Comparison of ENCODE assay signal across 30 cellular contexts in the genomic region with DNA sequence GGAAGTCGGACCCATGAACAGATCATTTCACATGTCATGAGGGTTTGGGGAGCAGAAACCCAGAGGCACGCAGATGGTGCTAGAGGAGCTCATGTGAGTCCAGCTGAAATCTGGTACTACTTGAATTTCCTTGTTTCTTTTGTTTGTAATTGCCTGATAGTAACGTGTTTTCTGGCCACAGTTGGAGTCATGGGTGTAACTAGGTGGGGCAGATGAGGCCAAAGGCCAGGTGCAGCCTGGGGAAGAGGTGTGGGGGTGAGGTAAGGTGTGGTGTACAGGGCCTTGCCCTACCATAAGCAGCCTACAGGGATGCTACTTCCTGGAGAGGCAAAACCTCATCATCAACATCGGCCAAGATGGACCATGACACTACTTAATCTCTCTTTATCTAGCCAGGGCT.
DNase-seq lines count a peak whose midpoint lies in the region; ATAC-seq and TF ChIP-seq lines count a peak whose summit lies in the region.
"Had no signal": no experiment of that assay in that cellular context is flagged by ENCODE, and none has a peak within 500 bp of the region (broad histone marks: within the 10 kb centered on the region; RNA-seq: fewer than 3 reads in every experiment).

No MANE protein-coding gene starts in this region.

- H3K4me3 Mint-ChIP-seq in Calu3 (ENCODE audit: low read depth, unreplicated experiment): no peak overlapping the region
- H3K4me3 Mint-ChIP-seq: activated B cell treated with CpG ODN at 0.5 μM for 24 hours; activated CD4-positive, alpha-beta T cell treated with anti-CD3 and anti-CD28 coated beads, Interleukin-2, amount 10 ng/mL, durations not matched to agents 7 days and 5 days; activated naive CD4-positive, alpha-beta T cell treated with anti-CD3 and anti-CD28 coated beads, Interleukin-2, amount 50 U/mL, for 24 hours; brain; CD8-positive, alpha-beta memory T cell; natural killer cell; stimulated activated naive B cell treated with anti-CD40 and anti-IgM and Interleukin-4, amounts not matched to agents 10 μg/mL and 1 μg/mL and 100 μg/mL, for 72 hours; T-cell had no signal

- TF ChIP-seq EP300 in transverse colon (IDR thresholded peaks at IDR 0.05; ENCODE audit: low read depth): peak; percentile 93

- no peaks in the 10 kb centered on the region for H3K9me3 ChIP-seq in transverse colon
- H3K9me3 ChIP-seq: BE2C, left ventricle myocardium inferior, suprapubic skin, uterus had no signal

- H3K4me3 ChIP-seq in transverse colon: no peak overlapping the region
- H3K4me3 ChIP-seq: dorsolateral prefrontal cortex, left ventricle myocardium inferior, suprapubic skin, uterus had no signal

- peak overlapping the region; percentile 79 for H3K27ac Mint-ChIP-seq in Calu3 (ENCODE audit: unreplicated experiment)
- H3K27ac Mint-ChIP-seq: activated CD4-positive, alpha-beta T cell treated with anti-CD3 and anti-CD28 coated beads, Interleukin-2, amount 10 ng/mL, durations not matched to agents 7 days and 5 days; activated naive CD4-positive, alpha-beta T cell treated with anti-CD3 and anti-CD28 coated beads, Interleukin-2, amount 50 U/mL, for 24 hours; natural killer cell; stimulated activated naive B cell treated with anti-CD40 and anti-IgM and Interleukin-4, amounts not matched to agents 10 μg/mL and 1 μg/mL and 100 μg/mL, for 72 hours; T-cell had no signal

- BruUV-seq in Calu3 (replicated peaks; lab: Mats Ljungman, UMichigan): no TSS peak

- peak; percentile 84 for TF ChIP-seq POLR2A in transverse colon (IDR thresholded peaks at IDR 0.05)

- H3K36me3 ChIP-seq in transverse colon: no peaks in the 10 kb centered on the region
- H3K36me3 ChIP-seq: BE2C, left ventricle myocardium inferior, suprapubic skin, uterus had no signal

- peaks cover 12% of the 10 kb centered on the region for H3K36me3 Mint-ChIP-seq in Calu3 (ENCODE audit: insufficient read depth, unreplicated experiment)
- H3K36me3 Mint-ChIP-seq: activated naive CD4-positive, alpha-beta T cell treated with anti-CD3 and anti-CD28 coated beads, Interleukin-2, amount 50 U/mL, for 24 hours; brain; CD8-positive, alpha-beta memory T cell; natural killer cell; stimulated activated naive B cell treated with anti-CD40 and anti-IgM and Interleukin-4, amounts not matched to agents 10 μg/mL and 1 μg/mL and 100 μg/mL, for 72 hours; T-cell had no signal

- 50 to 64% methylated on average over 2 to 4 of the region's 4 CpGs for WGBS in transverse colon (ENCODE audit: low coverage in 1 of 2), 2 donors

- H3K4me1 ChIP-seq in transverse colon: peaks cover 6 to 52% (median 32%) of the 10 kb centered on the region in 4 donors
- H3K4me1 ChIP-seq: BE2C, left ventricle myocardium inferior had no signal

- no peaks in the 10 kb centered on the region for H3K27me3 Mint-ChIP-seq in Calu3 (ENCODE audit: unreplicated experiment)
- H3K27me3 Mint-ChIP-seq: activated naive CD4-positive, alpha-beta T cell treated with anti-CD3 and anti-CD28 coated beads, Interleukin-2, amount 50 U/mL, for 24 hours; T-cell had no signal

- no peaks in the 10 kb centered on the region for H3K9me3 Mint-ChIP-seq in Calu3 (ENCODE audit: low read depth, unreplicated experiment)
- H3K9me3 Mint-ChIP-seq: activated naive CD4-positive, alpha-beta T cell treated with anti-CD3 and anti-CD28 coated beads, Interleukin-2, amount 50 U/mL, for 24 hours; CD8-positive, alpha-beta memory T cell; natural killer cell; stimulated activated naive B cell treated with anti-CD40 and anti-IgM and Interleukin-4, amounts not matched to agents 10 μg/mL and 1 μg/mL and 100 μg/mL, for 72 hours; T-cell had no signal

- CTCF ChIA-PET in Calu3 (lab: Charles Lee): interaction anchor here (0.9 kb wide), 1 partner anchor 82 kb away, joined by 3 read pairs; no protein-coding TSS in a partner anchor

- TF ChIP-seq CTCF in Calu3 (IDR thresholded peaks at IDR 0.05; ENCODE audit: unreplicated experiment) (no peak), VCaP (conservative IDR thresholded peaks at IDR 0.05) (no peak), transverse colon (IDR thresholded peaks at IDR 0.05) (peak; percentile 21 to 91 (median 39))

- no peaks in the 10 kb centered on the region for H3K27me3 ChIP-seq in transverse colon
- H3K27me3 ChIP-seq: BE2C, dorsolateral prefrontal cortex, suprapubic skin, uterus had no signal

- peak; percentile 87 for ATAC-seq in left colon
- ATAC-seq in stimulated activated naive CD8-positive, alpha-beta T cell treated with anti-CD3 and anti-CD28 coated beads, Interleukin-15, Interleukin-2, amounts not matched to agents 100 U/mL and 50 U/mL, for 24 hours: no peak
- ATAC-seq in HG02678 (IDR thresholded peaks at IDR 0.05; ENCODE audit: unreplicated experiment): no peak
- ATAC-seq: HepG2; natural killer cell; stimulated activated naive B cell treated with anti-CD40 and anti-IgM and Interleukin-4, amounts not matched to agents 10 μg/mL and 1 μg/mL and 100 μg/mL, for 72 hours; T-cell had no signal

- intact Hi-C loops in Calu3 (cut with micrococcal nuclease; ENCODE audit: unreplicated experiment): loop anchor here (2.0 to 5.0 kb wide), 4 partner anchors 39 to 446 kb away; no protein-coding TSS in a partner anchor
- intact Hi-C loops in left colon (cut with DNase I, micrococcal nuclease): no loop called here
- intact Hi-C loops in transverse colon (cut with DNase I; ENCODE audit: low total_unique reads): no loop called here

- peaks cover 39% of the 10 kb centered on the region for H3K4me1 Mint-ChIP-seq in Calu3 (ENCODE audit: low read depth, unreplicated experiment)
- H3K4me1 Mint-ChIP-seq: activated B cell treated with CpG ODN at 0.5 μM for 24 hours; activated CD4-positive, alpha-beta T cell treated with anti-CD3 and anti-CD28 coated beads, Interleukin-2, amount 10 ng/mL, durations not matched to agents 7 days and 5 days; activated naive CD4-positive, alpha-beta T cell treated with anti-CD3 and anti-CD28 coated beads, Interleukin-2, amount 50 U/mL, for 24 hours; brain; CD8-positive, alpha-beta memory T cell; natural killer cell; stimulated activated naive B cell treated with anti-CD40 and anti-IgM and Interleukin-4, amounts not matched to agents 10 μg/mL and 1 μg/mL and 100 μg/mL, for 72 hours; T-cell had no signal

- H3K27ac ChIP-seq in VCaP (peak overlapping the region; percentile 75; the same call in 1 of the 2 replicates), transverse colon (peak overlapping the region; percentile 86 to 90 (median 90))
- H3K27ac ChIP-seq: dorsolateral prefrontal cortex, left ventricle myocardium inferior, uterus had no signal

- in situ Hi-C loops in transverse colon (cut with MboI; ENCODE audit: low pct_ligation_motif_present in 1 of 4, low pct_unique_long_range_greater_than_20kb in 1 of 4, low sequenced_read_pairs in 3 of 4): no loop called here

- DNase-seq in Calu3 (no peak), left colon (peak; percentile 67 to 91), transverse colon (peak; percentile 83), NCI-H1092 (lab: John Stamatoyannopoulos, UW) (no peak)
- DNase-seq in stimulated activated naive CD8-positive, alpha-beta T cell treated with anti-CD3 and anti-CD28 coated beads, Interleukin-15, Interleukin-2, amounts not matched to agents 100 U/mL and 50 U/mL, for 24 hours: no peak
- DNase-seq: activated B cell treated with CpG ODN at 0.5 μM for 24 hours; activated CD4-positive, alpha-beta T cell treated with anti-CD3 and anti-CD28 coated beads, Interleukin-2, amount 10 ng/mL, durations not matched to agents 7 days and 5 days; amniotic stem cell; BE2C; CD8-positive, alpha-beta memory T cell; DMS153; dorsolateral prefrontal cortex; HCEC 1CT; Kasumi-1; left ventricle myocardium inferior; mesendoderm; MV-4-11; natural killer cell; NCI-H146; NCI-H446 treated with DMSO at 0.1 percent for 48 hours; retina; stimulated activated naive B cell treated with anti-CD40 and anti-IgM and Interleukin-4, amounts not matched to agents 10 μg/mL and 1 μg/mL and 100 μg/mL, for 72 hours; T-cell; uterus had no signal

Comparison
In these comparisons a context has a peak if more than half of its experiments do, and no peak if none do; other contexts are left out.
1. DNase-seq: peak in left colon (2 of 2) and transverse colon (single experiment); none in Calu3 (single experiment), stimulated activated naive CD8-positive, alpha-beta T cell treated with anti-CD3 and anti-CD28 coated beads, Interleukin-15, Interleukin-2, amounts not matched to agents 100 U/mL and 50 U/mL, for 24 hours (single experiment) and NCI-H1092 (single experiment).
2. CTCF ChIP-seq: peak in transverse colon (5 of 5); none in Calu3 (single experiment) and VCaP (single experiment).